In the genomic region with DNA sequence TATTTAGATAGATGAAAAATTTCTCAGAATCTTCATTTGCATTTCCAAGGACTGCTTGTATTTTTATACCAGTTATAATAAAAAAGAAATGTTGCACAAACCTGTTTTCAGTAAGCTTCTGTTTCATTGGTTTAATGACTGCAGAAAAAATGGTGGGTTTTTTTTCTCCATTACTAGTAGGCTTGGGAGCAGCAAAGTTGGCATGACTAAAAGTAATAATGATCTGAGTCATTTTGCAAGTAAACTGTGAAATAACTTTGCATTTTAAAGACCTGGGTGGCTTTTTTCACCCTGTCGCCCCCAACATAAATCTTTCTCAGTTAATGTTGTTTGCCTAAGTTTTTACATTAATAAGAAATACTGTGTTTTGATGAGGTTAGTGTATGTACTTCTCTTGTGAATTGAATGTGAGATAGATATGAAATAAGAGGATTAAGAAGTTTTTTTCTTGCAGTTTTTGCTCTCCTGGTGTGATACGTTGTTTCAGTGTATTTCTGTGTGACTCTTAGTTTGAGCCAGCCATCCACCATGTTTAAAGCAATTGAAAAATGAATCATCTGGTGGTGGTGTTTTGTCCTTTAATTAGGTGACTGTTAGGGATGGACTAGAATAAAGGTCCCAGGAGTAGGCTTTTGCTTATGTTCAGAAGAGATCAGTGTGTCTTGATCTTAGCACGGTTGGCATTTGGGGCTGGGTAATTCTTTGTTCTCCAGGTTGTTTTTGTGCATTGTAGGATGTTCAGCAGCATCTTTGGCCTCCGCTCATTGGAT, we compare ENCODE assay signal across 8 cellular contexts. TPM values are rescaled to one million over a fixed set of nuclear protein-coding genes. Genes with fewer than 3 reads are reported as not detected.
DNase-seq lines count a peak whose midpoint lies in the region; ATAC-seq and TF ChIP-seq lines count a peak whose summit lies in the region.

No MANE protein-coding gene starts in this region.

- peaks cover 6 to 36% (median 25%) of the 10 kb centered on the region in 4 donors for H3K4me1 ChIP-seq in liver (ENCODE audit: control insufficient read depth in 4 of 4, insufficient read depth in 4 of 4, low read length in 3 of 4)
- H3K4me1 ChIP-seq in urinary bladder (ENCODE audit: insufficient read depth) = peaks cover 1% of the 10 kb centered on the region

- H3K9me3 ChIP-seq in liver (ENCODE audit: control insufficient read depth in 4 of 4, low read length in 3 of 4) = no peaks in the 10 kb centered on the region

- ATAC-seq in HG03196 (IDR thresholded peaks at IDR 0.05; ENCODE audit: unreplicated experiment) = peak; percentile 53
- no peak for ATAC-seq in HG02763 (IDR thresholded peaks at IDR 0.05; ENCODE audit: unreplicated experiment)

- H3K4me3 ChIP-seq in liver (ENCODE audit: low read depth in 1 of 3, low read length in 3 of 3) = peak overlapping the region; percentile 93 to 96 (median 93)
- peak overlapping the region; percentile 84 for H3K4me3 ChIP-seq in urinary bladder (ENCODE audit: low read depth, low read length)

- H3K27ac ChIP-seq in liver (ENCODE audit: low read depth in 1 of 2, low read length in 2 of 2) (no peak overlapping the region), urinary bladder (ENCODE audit: low read depth) (no peak overlapping the region)

- H3K9ac ChIP-seq in liver (ENCODE audit: low read depth in 1 of 2, low read length in 2 of 2) = peak overlapping the region; percentile 67 to 79

- WGBS in liver = 50% methylated on average over 4 of the region's 4 CpGs
- 41% methylated on average over 4 of the region's 4 CpGs for WGBS in urinary bladder

- TF ChIP-seq RAD21 in liver (IDR thresholded peaks at IDR 0.05) = no peak

- no peaks in the 10 kb centered on the region for H3K27me3 ChIP-seq in liver (ENCODE audit: control insufficient read depth in 4 of 4, insufficient read depth in 4 of 4, low read length in 3 of 4)

- peak in 2 of 3 experiments; percentile 22 to 67 for DNase-seq in NCI-H1417 (lab: John Stamatoyannopoulos, UW)
- DNase-seq in NCI-H1417 treated with DMSO at 0.1 percent for 48 hours (lab: John Stamatoyannopoulos, UW) = no peak
- peak; percentile 65 for DNase-seq in amniotic epithelial cell (ENCODE audit: low read depth)
- DNase-seq in foreskin melanocyte = no peak

- H3K36me3 ChIP-seq in liver (ENCODE audit: control insufficient read depth in 4 of 4, insufficient read depth in 3 of 4, low read depth in 1 of 4, low read length in 3 of 4) (no peaks in the 10 kb centered on the region), urinary bladder (ENCODE audit: insufficient read depth) (no peaks in the 10 kb centered on the region)

- TF ChIP-seq CTCF in liver (IDR thresholded peaks at IDR 0.05; ENCODE audit: low read depth, low read length, missing input control) = no peak

TF ChIP-seq in liver, 16 proteins besides CTCF, POLR2A, EP300 and RAD21:
- TF ChIP-seq, protein P1, sequence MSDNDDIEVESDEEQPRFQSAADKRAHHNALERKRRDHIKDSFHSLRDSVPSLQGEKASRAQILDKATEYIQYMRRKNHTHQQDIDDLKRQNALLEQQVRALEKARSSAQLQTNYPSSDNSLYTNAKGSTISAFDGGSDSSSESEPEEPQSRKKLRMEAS (IDR thresholded peaks at IDR 0.05) = no peak
- TF ChIP-seq EGR1 (IDR thresholded peaks at IDR 0.05; ENCODE audit: low read depth in 2 of 2) = no peak
- no peak for TF ChIP-seq JUND (IDR thresholded peaks at IDR 0.05)
- TF ChIP-seq SP1 (IDR thresholded peaks at IDR 0.05) = no peak
- TF ChIP-seq, protein P2, sequence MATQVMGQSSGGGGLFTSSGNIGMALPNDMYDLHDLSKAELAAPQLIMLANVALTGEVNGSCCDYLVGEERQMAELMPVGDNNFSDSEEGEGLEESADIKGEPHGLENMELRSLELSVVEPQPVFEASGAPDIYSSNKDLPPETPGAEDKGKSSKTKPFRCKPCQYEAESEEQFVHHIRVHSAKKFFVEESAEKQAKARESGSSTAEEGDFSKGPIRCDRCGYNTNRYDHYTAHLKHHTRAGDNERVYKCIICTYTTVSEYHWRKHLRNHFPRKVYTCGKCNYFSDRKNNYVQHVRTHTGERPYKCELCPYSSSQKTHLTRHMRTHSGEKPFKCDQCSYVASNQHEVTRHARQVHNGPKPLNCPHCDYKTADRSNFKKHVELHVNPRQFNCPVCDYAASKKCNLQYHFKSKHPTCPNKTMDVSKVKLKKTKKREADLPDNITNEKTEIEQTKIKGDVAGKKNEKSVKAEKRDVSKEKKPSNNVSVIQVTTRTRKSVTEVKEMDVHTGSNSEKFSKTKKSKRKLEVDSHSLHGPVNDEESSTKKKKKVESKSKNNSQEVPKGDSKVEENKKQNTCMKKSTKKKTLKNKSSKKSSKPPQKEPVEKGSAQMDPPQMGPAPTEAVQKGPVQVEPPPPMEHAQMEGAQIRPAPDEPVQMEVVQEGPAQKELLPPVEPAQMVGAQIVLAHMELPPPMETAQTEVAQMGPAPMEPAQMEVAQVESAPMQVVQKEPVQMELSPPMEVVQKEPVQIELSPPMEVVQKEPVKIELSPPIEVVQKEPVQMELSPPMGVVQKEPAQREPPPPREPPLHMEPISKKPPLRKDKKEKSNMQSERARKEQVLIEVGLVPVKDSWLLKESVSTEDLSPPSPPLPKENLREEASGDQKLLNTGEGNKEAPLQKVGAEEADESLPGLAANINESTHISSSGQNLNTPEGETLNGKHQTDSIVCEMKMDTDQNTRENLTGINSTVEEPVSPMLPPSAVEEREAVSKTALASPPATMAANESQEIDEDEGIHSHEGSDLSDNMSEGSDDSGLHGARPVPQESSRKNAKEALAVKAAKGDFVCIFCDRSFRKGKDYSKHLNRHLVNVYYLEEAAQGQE (IDR thresholded peaks at IDR 0.05) = no peak
- TF ChIP-seq RXRA (IDR thresholded peaks at IDR 0.05) = no peak
- no peak for TF ChIP-seq TAF1 (conservative IDR thresholded peaks at IDR 0.05)
- TF ChIP-seq HNF4A (conservative IDR thresholded peaks at IDR 0.05) = no peak
- TF ChIP-seq HNF4G (IDR thresholded peaks at IDR 0.05) = no peak
- TF ChIP-seq FOXA2 (IDR thresholded peaks at IDR 0.05) = no peak
- TF ChIP-seq NR2F2 (IDR thresholded peaks at IDR 0.05) = no peak
- TF ChIP-seq FOXA1 (IDR thresholded peaks at IDR 0.05) = no peak
- TF ChIP-seq YY1 (IDR thresholded peaks at IDR 0.05) = no peak
- TF ChIP-seq, protein P3, sequence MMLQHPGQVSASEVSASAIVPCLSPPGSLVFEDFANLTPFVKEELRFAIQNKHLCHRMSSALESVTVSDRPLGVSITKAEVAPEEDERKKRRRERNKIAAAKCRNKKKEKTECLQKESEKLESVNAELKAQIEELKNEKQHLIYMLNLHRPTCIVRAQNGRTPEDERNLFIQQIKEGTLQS (IDR thresholded peaks at IDR 0.05) = no peak
- no peak for TF ChIP-seq GABPA (IDR thresholded peaks at IDR 0.05 in 1 of 2, conservative IDR thresholded peaks at IDR 0.05 in 1 of 2)
- TF ChIP-seq, protein P4, sequence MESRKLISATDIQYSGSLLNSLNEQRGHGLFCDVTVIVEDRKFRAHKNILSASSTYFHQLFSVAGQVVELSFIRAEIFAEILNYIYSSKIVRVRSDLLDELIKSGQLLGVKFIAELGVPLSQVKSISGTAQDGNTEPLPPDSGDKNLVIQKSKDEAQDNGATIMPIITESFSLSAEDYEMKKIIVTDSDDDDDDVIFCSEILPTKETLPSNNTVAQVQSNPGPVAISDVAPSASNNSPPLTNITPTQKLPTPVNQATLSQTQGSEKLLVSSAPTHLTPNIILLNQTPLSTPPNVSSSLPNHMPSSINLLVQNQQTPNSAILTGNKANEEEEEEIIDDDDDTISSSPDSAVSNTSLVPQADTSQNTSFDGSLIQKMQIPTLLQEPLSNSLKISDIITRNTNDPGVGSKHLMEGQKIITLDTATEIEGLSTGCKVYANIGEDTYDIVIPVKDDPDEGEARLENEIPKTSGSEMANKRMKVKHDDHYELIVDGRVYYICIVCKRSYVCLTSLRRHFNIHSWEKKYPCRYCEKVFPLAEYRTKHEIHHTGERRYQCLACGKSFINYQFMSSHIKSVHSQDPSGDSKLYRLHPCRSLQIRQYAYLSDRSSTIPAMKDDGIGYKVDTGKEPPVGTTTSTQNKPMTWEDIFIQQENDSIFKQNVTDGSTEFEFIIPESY (IDR thresholded peaks at IDR 0.05) = no peak

RNA-seq across cellular contexts. Expression of a gene that starts 1.8 kb away (rescaled TPM):
- total RNA-seq in liver (10 to 100 TPM; 19.2 to 22.5 TPM), urinary bladder (81.2 TPM)
- polyA plus RNA-seq in liver (10 to 100 TPM in 1 of 2 donors, 1 to 10 TPM in 1; 8.9 to 38.7 TPM), urinary bladder (49.4 TPM)

Comparison
In these comparisons a context has a peak if more than half of its experiments do, and no peak if none do; other contexts are left out.
1. DNase-seq: peak in NCI-H1417 (2 of 3) and amniotic epithelial cell (single experiment); none in NCI-H1417 treated with DMSO at 0.1 percent for 48 hours (single experiment) and foreskin melanocyte (single experiment).